24 cellular contexts compared by ENCODE assay signal in genomic region chr11:87007938-87008337, GRCh38. TPM values are rescaled to one million over a fixed set of nuclear protein-coding genes. Genes with fewer than 3 reads are reported as not detected.
A peak's percentile ranks its signal among the peaks of the same experiment; 100 is the strongest.
DNase-seq lines count a peak whose midpoint lies in the region; ATAC-seq and TF ChIP-seq lines count a peak whose summit lies in the region.
"Had no signal": no experiment of that assay in that cellular context is flagged by ENCODE, and none has a peak within 500 bp of the region (broad histone marks: within the 10 kb centered on the region; RNA-seq: fewer than 3 reads in every experiment).

No MANE protein-coding gene starts in this region.

- DNase-seq in AG20443 (ENCODE audit: low spot score) (peak; percentile 48), LHCN-M2 (ENCODE audit: low read depth) (peak; percentile 11), astrocyte of the spinal cord (ENCODE audit: low read depth, low spot score) (peak; percentile 64), osteoblast (ENCODE audit: insufficient read length, low spot score, missing footprints) (peak; percentile 57), transverse colon (no peak)
- DNase-seq in natural killer cell treated with Interleukin-12 subunit alpha and Interleukin-12 subunit beta and Interleukin-15 and Interleukin-18, amount 100 ng/mL, for 72 hours (ENCODE audit: low spot score), result no peak
- DNase-seq: activated CD4-positive, alpha-beta T cell treated with anti-CD3 and anti-CD28 coated beads for 36 hours; activated effector memory CD4-positive, alpha-beta T cell treated with anti-CD3 and anti-CD28 coated beads, Interleukin-2, amount 50 U/mL, for 16 hours; AML-193; effector CD8-positive, alpha-beta T cell; erythroblast; GF-D8; H9; KG1; NCI-H1436 treated with DMSO at 0.1 percent for 48 hours; NCI-H2107; NCI-H510A treated with DMSO at 0.1 percent for 48 hours; NK-92 treated with Interleukin-12 subunit alpha and Interleukin-12 subunit beta, amount 100 ng/mL, for 24 hours had no signal

- H3K36me3 ChIP-seq in osteoblast (ENCODE audit: insufficient read depth, low read length), result no peaks in the 10 kb centered on the region
- H3K36me3 ChIP-seq in transverse colon, result no peaks in the 10 kb centered on the region
- H3K36me3 ChIP-seq: SJSA1 had no signal

- 67 to 100% methylated on average over 1 of the region's 1 CpG for WGBS in transverse colon (ENCODE audit: low coverage in 1 of 2), 2 donors

- no peaks in the 10 kb centered on the region for H3K4me1 Mint-ChIP-seq in natural killer cell treated with Interleukin-12 subunit alpha and Interleukin-12 subunit beta and Interleukin-15 and Interleukin-18, amount 100 ng/mL, for 72 hours (ENCODE audit: low read depth in 2 of 2)
- H3K4me1 Mint-ChIP-seq: activated CD4-positive, alpha-beta T cell treated with anti-CD3 and anti-CD28 coated beads for 36 hours had no signal

- TF ChIP-seq CTCF in astrocyte of the spinal cord (IDR thresholded peaks at IDR 0.05; ENCODE audit: low read depth, low read length) (no peak), osteoblast (IDR thresholded peaks at IDR 0.05; ENCODE audit: extremely low read depth, low read depth, low read length) (no peak), transverse colon (IDR thresholded peaks at IDR 0.05) (no peak)

- no peak overlapping the region for H2AFZ ChIP-seq in osteoblast (ENCODE audit: low read length)

- H3K27ac ChIP-seq in osteoblast (ENCODE audit: low read depth, low read length) (no peak overlapping the region), transverse colon (no peak overlapping the region)
- H3K27ac ChIP-seq: SJSA1 had no signal

- H3K79me2 ChIP-seq in osteoblast (ENCODE audit: insufficient read depth, low read length), result no peaks in the 10 kb centered on the region

- H3K9me3 Mint-ChIP-seq in natural killer cell treated with Interleukin-12 subunit alpha and Interleukin-12 subunit beta and Interleukin-15 and Interleukin-18, amount 100 ng/mL, for 72 hours, result no peaks in the 10 kb centered on the region
- H3K9me3 Mint-ChIP-seq: H9; T-helper 1 cell treated with Interleukin-12 subunit alpha and Interleukin-12 subunit beta and Interleukin-4 antibody, amounts not matched to agents 30 μg/mL and 1 μg/mL, for 36 hours had no signal

- H3K4me1 ChIP-seq in osteoblast (ENCODE audit: insufficient read depth, low read length), result peaks cover 7% of the 10 kb centered on the region
- no peaks in the 10 kb centered on the region for H3K4me1 ChIP-seq in transverse colon
- H3K4me1 ChIP-seq: SJSA1 had no signal

- in situ Hi-C loops in astrocyte of the spinal cord (cut with HindIII; ENCODE audit: low sequenced_read_pairs) (no loop called here), transverse colon (cut with MboI; ENCODE audit: low pct_ligation_motif_present in 1 of 4, low pct_unique_long_range_greater_than_20kb in 1 of 4, low sequenced_read_pairs in 3 of 4) (no loop called here)

- H3K27ac Mint-ChIP-seq in natural killer cell treated with Interleukin-12 subunit alpha and Interleukin-12 subunit beta and Interleukin-15 and Interleukin-18, amount 100 ng/mL, for 72 hours, result no peak overlapping the region
- H3K27ac Mint-ChIP-seq: activated CD4-positive, alpha-beta T cell treated with anti-CD3 and anti-CD28 coated beads for 36 hours; H9; progenitor cell of endocrine pancreas; T-helper 1 cell treated with Interleukin-12 subunit alpha and Interleukin-12 subunit beta and Interleukin-4 antibody, amounts not matched to agents 30 μg/mL and 1 μg/mL, for 36 hours had no signal

- intact Hi-C loops in transverse colon (cut with DNase I; ENCODE audit: low total_unique reads), result no loop called here

- H3K4me3 ChIP-seq in astrocyte of the spinal cord (ENCODE audit: low read depth, low read length) (no peak overlapping the region), osteoblast (ENCODE audit: insufficient read depth, low read length) (no peak overlapping the region), transverse colon (no peak overlapping the region)
- H3K4me3 ChIP-seq: lung, SJSA1 had no signal

- H3K27me3 Mint-ChIP-seq in natural killer cell treated with Interleukin-12 subunit alpha and Interleukin-12 subunit beta and Interleukin-15 and Interleukin-18, amount 100 ng/mL, for 72 hours, result peaks cover 5 to 12% of the 10 kb centered on the region in 2 donors
- H3K27me3 Mint-ChIP-seq: activated CD4-positive, alpha-beta T cell treated with anti-CD3 and anti-CD28 coated beads for 36 hours had no signal

- no peaks in the 10 kb centered on the region for H3K9me3 ChIP-seq in osteoblast (ENCODE audit: low read depth, low read length)
- H3K9me3 ChIP-seq in transverse colon, result no peaks in the 10 kb centered on the region
- H3K9me3 ChIP-seq: SJSA1 had no signal

- no peak overlapping the region for H3K4me3 Mint-ChIP-seq in natural killer cell treated with Interleukin-12 subunit alpha and Interleukin-12 subunit beta and Interleukin-15 and Interleukin-18, amount 100 ng/mL, for 72 hours
- H3K4me3 Mint-ChIP-seq: activated CD4-positive, alpha-beta T cell treated with anti-CD3 and anti-CD28 coated beads for 36 hours; H9; T-helper 1 cell treated with Interleukin-12 subunit alpha and Interleukin-12 subunit beta and Interleukin-4 antibody, amounts not matched to agents 30 μg/mL and 1 μg/mL, for 36 hours had no signal

- H3K36me3 Mint-ChIP-seq in natural killer cell treated with Interleukin-12 subunit alpha and Interleukin-12 subunit beta and Interleukin-15 and Interleukin-18, amount 100 ng/mL, for 72 hours, result no peaks in the 10 kb centered on the region

- no peak overlapping the region for H3K4me2 ChIP-seq in osteoblast (ENCODE audit: insufficient read depth, low read length)

- H3K27me3 ChIP-seq in osteoblast (ENCODE audit: insufficient read depth, low read length) (no peaks in the 10 kb centered on the region), transverse colon (no peaks in the 10 kb centered on the region)
- H3K27me3 ChIP-seq: SJSA1 had no signal

- no peak for TF ChIP-seq EP300 in transverse colon (IDR thresholded peaks at IDR 0.05; ENCODE audit: low read depth)

- TF ChIP-seq POLR2A in transverse colon (IDR thresholded peaks at IDR 0.05), result no peak

- ATAC-seq in natural killer cell treated with Interleukin-12 subunit alpha and Interleukin-12 subunit beta and Interleukin-15 and Interleukin-18, amount 100 ng/mL, for 72 hours, result no peak
- no peak for ATAC-seq in HG02623 (IDR thresholded peaks at IDR 0.05; ENCODE audit: unreplicated experiment)
- ATAC-seq: activated CD4-positive, alpha-beta T cell treated with anti-CD3 and anti-CD28 coated beads for 36 hours; Panc1 had no signal

- no peaks in the 10 kb centered on the region for H4K20me1 ChIP-seq in osteoblast (ENCODE audit: insufficient read depth, low read length)

RNA-seq across cellular contexts. Expression of gene TMEM135, which starts 29.8 kb away (rescaled TPM):
- total RNA-seq in LHCN-M2 (2014; rRNA removed) (11.3 and 16.5 TPM in 2 replicates), osteoblast (35.8 and 56.0 TPM in 2 replicates), transverse colon (100 to 1,000 TPM in 1 of 4 donors, 10 to 100 TPM in 3; 13.1 to 123 (median 19.1) TPM)
- 3.2 TPM for polyA plus RNA-seq in LHCN-M2 (2012)
- total RNA-seq in natural killer cell treated with Interleukin-12 subunit alpha and Interleukin-12 subunit beta and Interleukin-15 and Interleukin-18, amount 100 ng/mL, for 72 hours, result 10 to 100 TPM; 23.0 to 40.3 TPM

RNA-seq across cellular contexts. Expression of gene FZD4, which starts 52.7 kb away (rescaled TPM):
- total RNA-seq in LHCN-M2 (2014; rRNA removed) (3.2 and 5.0 TPM in 2 replicates), osteoblast (12.7 and 16.2 TPM in 2 replicates), transverse colon (10 to 100 TPM in 3 of 4 donors, 1 to 10 TPM in 1; 9.1 to 27.1 (median 18.1) TPM)
- 1.7 TPM for polyA plus RNA-seq in LHCN-M2 (2012)
- under 1 TPM; 0.08 to 0.17 TPM for total RNA-seq in natural killer cell treated with Interleukin-12 subunit alpha and Interleukin-12 subunit beta and Interleukin-15 and Interleukin-18, amount 100 ng/mL, for 72 hours

Comparison
In these comparisons a context has a peak if more than half of its experiments do, and no peak if none do; other contexts are left out.
1. DNase-seq: peak in AG20443 (single experiment), LHCN-M2 (single experiment), astrocyte of the spinal cord (single experiment) and osteoblast (single experiment); none in natural killer cell treated with Interleukin-12 subunit alpha and Interleukin-12 subunit beta and Interleukin-15 and Interleukin-18, amount 100 ng/mL, for 72 hours (single experiment) and transverse colon (single experiment).